9 cellular contexts compared by ENCODE assay signal in genomic region chr7:64795176-64795575, GRCh38. TPM values are rescaled to one million over a fixed set of nuclear protein-coding genes. Genes with fewer than 3 reads are reported as not detected.
DNase-seq lines count a peak whose midpoint lies in the region; ATAC-seq and TF ChIP-seq lines count a peak whose summit lies in the region.
"Had no signal": no experiment of that assay in that cellular context is flagged by ENCODE, and none has a peak within 500 bp of the region (broad histone marks: within the 10 kb centered on the region; RNA-seq: fewer than 3 reads in every experiment).

No MANE protein-coding gene starts in this region.

- H3K4me1 ChIP-seq in iPS DF 6.9 (ENCODE audit: control insufficient read depth, insufficient read depth, low read length) = no peaks in the 10 kb centered on the region
- H3K4me1 ChIP-seq in smooth muscle cell (ENCODE audit: low read depth) = peaks cover 8% of the 10 kb centered on the region

- H4K20me1 ChIP-seq in smooth muscle cell (ENCODE audit: low read depth) = no peaks in the 10 kb centered on the region

- TF ChIP-seq CTCF in WI38 (IDR thresholded peaks at IDR 0.05; ENCODE audit: low read depth, low read length) (no peak), smooth muscle cell (IDR thresholded peaks at IDR 0.05; ENCODE audit: borderline replicate concordance, insufficient read depth, poor library complexity, severe bottlenecking) (no peak)

- peak overlapping the region; percentile 96 for H3K4me2 ChIP-seq in smooth muscle cell

- no CpG with 5 or more reads among the region's 1 CpG for WGBS in iPS DF 6.9 (ENCODE audit: insufficient coverage, insufficient read length)
- 0% methylated on average over 1 of the region's 1 CpG for WGBS in smooth muscle cell (ENCODE audit: low lambda C conversion rate)

- H3K27ac ChIP-seq in iPS DF 6.9 (ENCODE audit: low read length) (no peak overlapping the region), smooth muscle cell (ENCODE audit: low read depth) (no peak overlapping the region)

- H3K27me3 ChIP-seq in iPS DF 6.9 (ENCODE audit: control insufficient read depth, insufficient read depth, low read length) (no peaks in the 10 kb centered on the region), smooth muscle cell (ENCODE audit: low read depth) (no peaks in the 10 kb centered on the region)

- peak overlapping the region; percentile 91 for H3K4me3 ChIP-seq in WI38 (ENCODE audit: low read depth, low read length)
- H3K4me3 ChIP-seq in iPS DF 6.9 (ENCODE audit: low read length) = peak overlapping the region; percentile 84; the same call in 1 of the 2 replicates
- H3K4me3 ChIP-seq in smooth muscle cell = peak overlapping the region; percentile 93

- peak overlapping the region; percentile 79 for H3K9ac ChIP-seq in smooth muscle cell (ENCODE audit: low read depth)

- DNase-seq in NCI-H146 (lab: John Stamatoyannopoulos, UW) = peak; percentile 18
- no peak for DNase-seq in NCI-H146 treated with DMSO at 0.1 percent for 48 hours (lab: John Stamatoyannopoulos, UW; ENCODE audit: unreplicated experiment)
- no peak for DNase-seq in iPS DF 6.9 (ENCODE audit: low read depth, low spot score)
- no peak for DNase-seq in smooth muscle cell (lab: John Stamatoyannopoulos, UW; ENCODE audit: unreplicated experiment)
- DNase-seq in pons (ENCODE audit: low spot score) = no peak
- DNase-seq: T1000 had no signal

- H3K9me3 ChIP-seq in iPS DF 6.9 (ENCODE audit: control insufficient read depth, insufficient read depth, low read length) (no peaks in the 10 kb centered on the region), smooth muscle cell (replicated peaks; ENCODE audit: low read depth) (no peaks in the 10 kb centered on the region)

- peak overlapping the region; percentile 92 for H2AFZ ChIP-seq in smooth muscle cell (ENCODE audit: low read depth)

- H3K36me3 ChIP-seq in iPS DF 6.9 (ENCODE audit: control insufficient read depth, insufficient read depth, low read length) (no peaks in the 10 kb centered on the region), smooth muscle cell (ENCODE audit: low read depth) (peaks cover 5% of the 10 kb centered on the region)

- H3K79me2 ChIP-seq in smooth muscle cell (ENCODE audit: low read depth) = peaks cover 32% of the 10 kb centered on the region

- ATAC-seq in GM18870 (IDR thresholded peaks at IDR 0.05; ENCODE audit: unreplicated experiment) (no peak), HG03280 (IDR thresholded peaks at IDR 0.05; ENCODE audit: unreplicated experiment) (no peak)

- H3F3A ChIP-seq in smooth muscle cell (ENCODE audit: low read depth) = no peaks in the 10 kb centered on the region

RNA-seq across cellular contexts. Expression of gene ZNF138, which starts 0.9 kb away (rescaled TPM):
- 4.5 and 14.8 TPM in 2 replicates for total RNA-seq in smooth muscle cell
- polyA plus RNA-seq in smooth muscle cell = 3.2 and 3.5 TPM in 2 replicates
